In the genomic region with DNA sequence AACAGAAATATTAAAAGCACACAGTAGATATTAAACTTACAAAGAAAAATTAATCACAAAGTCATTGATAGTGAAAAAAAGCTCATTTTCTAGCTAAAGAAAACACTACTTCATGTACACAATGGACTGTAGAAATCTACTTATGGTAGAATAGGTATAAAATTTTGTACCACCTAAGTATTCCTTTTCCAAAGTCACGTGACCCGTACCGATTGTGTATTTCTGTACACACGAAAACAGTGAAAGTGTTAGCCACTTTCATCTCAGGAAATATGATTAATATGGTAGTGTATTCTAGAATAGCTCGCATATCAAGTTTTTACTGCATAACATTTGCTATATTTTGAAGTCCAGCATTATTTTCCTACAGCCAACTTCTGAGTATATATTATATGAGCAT, we compare ENCODE assay signal across 9 cellular contexts.
"Had no signal": no experiment of that assay in that cellular context is flagged by ENCODE, and none has a peak within 500 bp of the region (broad histone marks: within the 10 kb centered on the region; RNA-seq: fewer than 3 reads in every experiment).

No MANE protein-coding gene starts in this region.

- H2AFZ ChIP-seq: GM23248 had no signal

- ATAC-seq: HCT116 had no signal

- H3K9ac ChIP-seq: GM23248, KMS-11 had no signal

- H3K27ac Mint-ChIP-seq: HFFc6 had no signal

- H3K9me3 ChIP-seq: HAP-1 had no signal

- H3K27ac ChIP-seq: GM23248, KMS-11 had no signal

- H3K4me3 Mint-ChIP-seq: HFFc6 had no signal

- H3K36me3 ChIP-seq: HAP-1 had no signal

- H3K4me2 ChIP-seq: KMS-11 had no signal

- DNase-seq: GM23248, GOT3, H7, HFFc6, IMR-90, KBM-7 had no signal

- H3K9me3 Mint-ChIP-seq: HFFc6 had no signal

- H3K4me3 ChIP-seq: GM23248, HAP-1 had no signal
